ENCODE assay signal across 1 cellular context in genomic region chr19:39297931-39298634, GRCh38.
TF ChIP-seq lines count a peak whose summit lies in the region.

No MANE protein-coding gene starts in this region.

TF ChIP-seq in H1, 55 proteins besides CTCF, POLR2A, EP300 and RAD21:
- TF ChIP-seq YY1 (IDR thresholded peaks at IDR 0.05; ENCODE audit: low read depth, low read length) (no peak), EGR1 (IDR thresholded peaks at IDR 0.05; ENCODE audit: borderline replicate concordance, low read depth, low read length) (no peak), CHD2 (IDR thresholded peaks at IDR 0.05; ENCODE audit: low read length) (no peak), USF2 (IDR thresholded peaks at IDR 0.05; ENCODE audit: low read length) (no peak)
TF ChIP-seq in H1: peak in this region for 0.
